ENCODE assay signal across 13 cellular contexts in genomic region chr5:10201223-10201868, GRCh38. TPM values are rescaled to one million over a fixed set of nuclear protein-coding genes. Genes with fewer than 3 reads are reported as not detected.
A peak's percentile ranks its signal among the peaks of the same experiment; 100 is the strongest.
DNase-seq lines count a peak whose midpoint lies in the region; ATAC-seq and TF ChIP-seq lines count a peak whose summit lies in the region.
"Had no signal": no experiment of that assay in that cellular context is flagged by ENCODE, and none has a peak within 500 bp of the region (broad histone marks: within the 10 kb centered on the region; RNA-seq: fewer than 3 reads in every experiment).

No MANE protein-coding gene starts in this region.

- intact Hi-C loops in PC-9 (cut with micrococcal nuclease; ENCODE audit: unreplicated experiment): no loop called here

- BruUV-seq in PC-9 (replicated peaks; lab: Mats Ljungman, UMichigan): no TSS peak

- TF ChIP-seq CTCF in AG09309 (IDR thresholded peaks at IDR 0.05; ENCODE audit: control insufficient read depth, insufficient read depth, low read depth, low read length, missing control alignments): peak; percentile 35
- peak; percentile 91 to 92 for TF ChIP-seq CTCF in GM23338 (conservative IDR thresholded peaks at IDR 0.05; ENCODE audit: low read depth in 2 of 2)
- TF ChIP-seq CTCF in PC-9 (conservative IDR thresholded peaks at IDR 0.05): peak; percentile 19; the same call in 1 of the 2 replicates
- TF ChIP-seq CTCF in foreskin keratinocyte (conservative IDR thresholded peaks at IDR 0.05): peak; percentile 44
- TF ChIP-seq CTCF in suprapubic skin (IDR thresholded peaks at IDR 0.05): peak in 1 of 2 donors; percentile 16

- no peak overlapping the region for H3K27ac Mint-ChIP-seq in GM23338
- H3K27ac Mint-ChIP-seq: activated CD4-positive, alpha-beta T cell treated with anti-CD3 and anti-CD28 coated beads, Interleukin-2, amount 10 ng/mL, durations not matched to agents 24 days and 14 days; stimulated activated effector memory CD8-positive, alpha-beta T cell treated with anti-CD3 and anti-CD28 coated beads, Interleukin-12 subunit alpha, Interleukin-12 subunit beta, amount 100 ng/mL, for 72 hours had no signal

- no peak for DNase-seq in AG09309 (ENCODE audit: low read depth)
- DNase-seq in GM23338 (ENCODE audit: low spot score): peak; percentile 82
- DNase-seq in PC-9: no peak
- DNase-seq in foreskin keratinocyte: no peak
- no peak for DNase-seq in suprapubic skin (ENCODE audit: low spot score in 2 of 2)
- DNase-seq in NCI-H2029 (lab: John Stamatoyannopoulos, UW): no peak
- DNase-seq in caudate nucleus (lab: John Stamatoyannopoulos, UW): no peak
- no peak for DNase-seq in NCI-H2081 treated with DMSO at 0.1 percent for 48 hours (lab: John Stamatoyannopoulos, UW)
- DNase-seq: activated CD4-positive, alpha-beta T cell treated with anti-CD3 and anti-CD28 coated beads, Interleukin-2, amount 10 ng/mL, durations not matched to agents 24 days and 14 days; hippocampal formation; NCI-H226; retina had no signal

- no peak overlapping the region for H3K27ac ChIP-seq in GM23338 (ENCODE audit: low read depth)
- H3K27ac ChIP-seq in PC-9: no peak overlapping the region
- no peak overlapping the region for H3K27ac ChIP-seq in foreskin keratinocyte
- H3K27ac ChIP-seq in suprapubic skin: no peak overlapping the region
- H3K27ac ChIP-seq in caudate nucleus (ENCODE audit: low read depth, low read length): no peak overlapping the region

- POLR2A ChIA-PET in PC-9 (lab: Charles Lee; ENCODE audit: unreplicated experiment): no interaction called here

- H3K9me3 ChIP-seq in PC-9 (ENCODE audit: insufficient read depth, low read depth) (no peaks in the 10 kb centered on the region), suprapubic skin (no peaks in the 10 kb centered on the region)

- ATAC-seq in GM23338: peak; percentile 88
- no peak for ATAC-seq in foreskin keratinocyte
- ATAC-seq: stimulated activated effector memory CD8-positive, alpha-beta T cell treated with anti-CD3 and anti-CD28 coated beads, Interleukin-12 subunit alpha, Interleukin-12 subunit beta, amount 100 ng/mL, for 72 hours had no signal

- H3K4me1 ChIP-seq in GM23338 (ENCODE audit: insufficient read depth) (peaks cover 11% of the 10 kb centered on the region), PC-9 (replicated peaks; ENCODE audit: insufficient read depth) (no peaks in the 10 kb centered on the region), foreskin keratinocyte (no peaks in the 10 kb centered on the region), suprapubic skin (no peaks in the 10 kb centered on the region)

- TF ChIP-seq EP300 in suprapubic skin (IDR thresholded peaks at IDR 0.05): no peak

- H4K20me1 ChIP-seq in GM23338 (replicated peaks; ENCODE audit: insufficient read depth) (no peaks in the 10 kb centered on the region), PC-9 (ENCODE audit: insufficient read depth) (no peaks in the 10 kb centered on the region)

- no peaks in the 10 kb centered on the region for H3K27me3 ChIP-seq in GM23338 (ENCODE audit: insufficient read depth)
- H3K27me3 ChIP-seq in PC-9 (ENCODE audit: insufficient read depth, low read depth): no peaks in the 10 kb centered on the region; the same call in 1 of the 2 replicates
- H3K27me3 ChIP-seq in foreskin keratinocyte: no peaks in the 10 kb centered on the region
- no peaks in the 10 kb centered on the region for H3K27me3 ChIP-seq in suprapubic skin

- H3K4me1 Mint-ChIP-seq in GM23338: peaks cover 20% of the 10 kb centered on the region
- H3K4me1 Mint-ChIP-seq: activated CD4-positive, alpha-beta T cell treated with anti-CD3 and anti-CD28 coated beads, Interleukin-2, amount 10 ng/mL, durations not matched to agents 24 days and 14 days; stimulated activated effector memory CD8-positive, alpha-beta T cell treated with anti-CD3 and anti-CD28 coated beads, Interleukin-12 subunit alpha, Interleukin-12 subunit beta, amount 100 ng/mL, for 72 hours had no signal

- peaks cover 10% of the 10 kb centered on the region; the same call in 1 of the 2 replicates for H3K9me2 ChIP-seq in GM23338 (ENCODE audit: insufficient read depth)
- H3K9me2 ChIP-seq in PC-9 (ENCODE audit: insufficient read depth): no peaks in the 10 kb centered on the region

- H3K36me3 ChIP-seq in GM23338 (ENCODE audit: insufficient read depth) (peaks cover 6% of the 10 kb centered on the region; the same call in 1 of the 2 replicates), PC-9 (ENCODE audit: low read depth) (no peaks in the 10 kb centered on the region), suprapubic skin (no peaks in the 10 kb centered on the region)

- TF ChIP-seq POLR2A in suprapubic skin (IDR thresholded peaks at IDR 0.05): no peak

- no peaks in the 10 kb centered on the region for H3F3A ChIP-seq in GM23338 (replicated peaks; ENCODE audit: low read depth)
- H3F3A ChIP-seq in PC-9 (ENCODE audit: insufficient read depth, low read depth): no peaks in the 10 kb centered on the region

- CTCF ChIA-PET in PC-9 (lab: Charles Lee): interaction anchor here (0.6 kb wide), 1 partner anchor 13 kb away, joined by 4 read pairs; no protein-coding TSS in a partner anchor

- H3K27me3 Mint-ChIP-seq in GM23338 (ENCODE audit: insufficient read depth, low read depth, poor library complexity): no peaks in the 10 kb centered on the region
- H3K27me3 Mint-ChIP-seq: activated CD4-positive, alpha-beta T cell treated with anti-CD3 and anti-CD28 coated beads, Interleukin-2, amount 10 ng/mL, durations not matched to agents 24 days and 14 days had no signal

- no peak overlapping the region for H3K4me3 Mint-ChIP-seq in GM23338
- H3K4me3 Mint-ChIP-seq: activated CD4-positive, alpha-beta T cell treated with anti-CD3 and anti-CD28 coated beads, Interleukin-2, amount 10 ng/mL, durations not matched to agents 24 days and 14 days; stimulated activated effector memory CD8-positive, alpha-beta T cell treated with anti-CD3 and anti-CD28 coated beads, Interleukin-12 subunit alpha, Interleukin-12 subunit beta, amount 100 ng/mL, for 72 hours had no signal

- H3K4me2 ChIP-seq in GM23338: no peak overlapping the region
- no peak overlapping the region for H3K4me2 ChIP-seq in PC-9

- peaks cover 12% of the 10 kb centered on the region; the same call in 2 of the 3 replicates for H3K36me3 Mint-ChIP-seq in GM23338 (ENCODE audit: low read depth)
- H3K36me3 Mint-ChIP-seq: stimulated activated effector memory CD8-positive, alpha-beta T cell treated with anti-CD3 and anti-CD28 coated beads, Interleukin-12 subunit alpha, Interleukin-12 subunit beta, amount 100 ng/mL, for 72 hours had no signal

- 54% methylated on average over 4 of the region's 4 CpGs for WGBS in suprapubic skin

- H2AFZ ChIP-seq in GM23338: peak overlapping the region; percentile 95
- H2AFZ ChIP-seq in PC-9: no peak overlapping the region

- no peaks in the 10 kb centered on the region for H3K79me2 ChIP-seq in GM23338 (replicated peaks; ENCODE audit: insufficient read depth)
- H3K79me2 ChIP-seq in PC-9 (ENCODE audit: low read depth): no peaks in the 10 kb centered on the region

- no peak overlapping the region for H3K4me3 ChIP-seq in AG09309 (ENCODE audit: control insufficient read depth, low read depth, low read length)
- H3K4me3 ChIP-seq in GM23338: no peak overlapping the region
- no peak overlapping the region for H3K4me3 ChIP-seq in PC-9
- no peak overlapping the region for H3K4me3 ChIP-seq in suprapubic skin

- H3K9me3 Mint-ChIP-seq in GM23338: peaks cover 23% of the 10 kb centered on the region

TF ChIP-seq in GM23338, 12 proteins besides CTCF, POLR2A, EP300 and RAD21 (continues in another document):
- TF ChIP-seq EZH2phosphoT487 (IDR thresholded peaks at IDR 0.05; ENCODE audit: unreplicated experiment): no peak
- no peak for TF ChIP-seq ZNF331 (CRISPR knock-in tag; IDR thresholded peaks at IDR 0.05; ENCODE audit: low read depth)
- TF ChIP-seq CREB1 (CRISPR knock-in tag; IDR thresholded peaks at IDR 0.05; ENCODE audit: low read depth): no peak
- TF ChIP-seq ZNF114 (CRISPR knock-in tag; IDR thresholded peaks at IDR 0.05): no peak
- no peak for TF ChIP-seq STAT1 (IDR thresholded peaks at IDR 0.05; ENCODE audit: unreplicated experiment)
- TF ChIP-seq, protein P1, sequence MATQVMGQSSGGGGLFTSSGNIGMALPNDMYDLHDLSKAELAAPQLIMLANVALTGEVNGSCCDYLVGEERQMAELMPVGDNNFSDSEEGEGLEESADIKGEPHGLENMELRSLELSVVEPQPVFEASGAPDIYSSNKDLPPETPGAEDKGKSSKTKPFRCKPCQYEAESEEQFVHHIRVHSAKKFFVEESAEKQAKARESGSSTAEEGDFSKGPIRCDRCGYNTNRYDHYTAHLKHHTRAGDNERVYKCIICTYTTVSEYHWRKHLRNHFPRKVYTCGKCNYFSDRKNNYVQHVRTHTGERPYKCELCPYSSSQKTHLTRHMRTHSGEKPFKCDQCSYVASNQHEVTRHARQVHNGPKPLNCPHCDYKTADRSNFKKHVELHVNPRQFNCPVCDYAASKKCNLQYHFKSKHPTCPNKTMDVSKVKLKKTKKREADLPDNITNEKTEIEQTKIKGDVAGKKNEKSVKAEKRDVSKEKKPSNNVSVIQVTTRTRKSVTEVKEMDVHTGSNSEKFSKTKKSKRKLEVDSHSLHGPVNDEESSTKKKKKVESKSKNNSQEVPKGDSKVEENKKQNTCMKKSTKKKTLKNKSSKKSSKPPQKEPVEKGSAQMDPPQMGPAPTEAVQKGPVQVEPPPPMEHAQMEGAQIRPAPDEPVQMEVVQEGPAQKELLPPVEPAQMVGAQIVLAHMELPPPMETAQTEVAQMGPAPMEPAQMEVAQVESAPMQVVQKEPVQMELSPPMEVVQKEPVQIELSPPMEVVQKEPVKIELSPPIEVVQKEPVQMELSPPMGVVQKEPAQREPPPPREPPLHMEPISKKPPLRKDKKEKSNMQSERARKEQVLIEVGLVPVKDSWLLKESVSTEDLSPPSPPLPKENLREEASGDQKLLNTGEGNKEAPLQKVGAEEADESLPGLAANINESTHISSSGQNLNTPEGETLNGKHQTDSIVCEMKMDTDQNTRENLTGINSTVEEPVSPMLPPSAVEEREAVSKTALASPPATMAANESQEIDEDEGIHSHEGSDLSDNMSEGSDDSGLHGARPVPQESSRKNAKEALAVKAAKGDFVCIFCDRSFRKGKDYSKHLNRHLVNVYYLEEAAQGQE (IDR thresholded peaks at IDR 0.05; ENCODE audit: unreplicated experiment): no peak
- TF ChIP-seq JUNB (IDR thresholded peaks at IDR 0.05; ENCODE audit: unreplicated experiment): no peak
- TF ChIP-seq EZH2 (IDR thresholded peaks at IDR 0.05; ENCODE audit: low read depth, unreplicated experiment): no peak

RNA-seq across cellular contexts. Expression of gene ATPSCKMT, which starts 48.3 kb away (rescaled TPM):
- total RNA-seq in GM23338 (2014; rRNA removed; shearing (Covaris generic)): 19.3 and 22.9 TPM in 2 replicates
- polyA plus RNA-seq in GM23338 (2016; fragmentation: Nextera tagmentation; extraction: Ambion mirVana) (8.9 and 10.0 TPM in 2 replicates), foreskin keratinocyte (9.6 and 13.0 TPM in 2 replicates)
- total RNA-seq in PC-9 (2021) (36.4 and 51.4 TPM in 2 replicates), foreskin keratinocyte (17.1 and 17.8 TPM in 2 replicates), suprapubic skin (10 to 100 TPM in 3 of 4 donors, 1 to 10 TPM in 1; 6.1 to 29.3 (median 20.6) TPM)

RNA-seq across cellular contexts. Expression of gene CCT5, which starts 48.7 kb away (rescaled TPM):
- 604 and 661 TPM in 2 replicates for total RNA-seq in GM23338 (2014; rRNA removed; shearing (Covaris generic))
- polyA plus RNA-seq in GM23338 (2016; fragmentation: Nextera tagmentation; extraction: Ambion mirVana) (576 and 627 TPM in 2 replicates), foreskin keratinocyte (339 and 428 TPM in 2 replicates)
- total RNA-seq in PC-9 (2021) (658 and 831 TPM in 2 replicates), foreskin keratinocyte (570 and 654 TPM in 2 replicates), suprapubic skin (100 to 1,000 TPM in 3 of 4 donors, 10 to 100 TPM in 1; 65.8 to 154 (median 142) TPM)
